ENCODE assay signal across 26 cellular contexts in genomic region chr7:94432799-94433198, GRCh38.
"Had no signal": no experiment of that assay in that cellular context is flagged by ENCODE, and none has a peak within 500 bp of the region (broad histone marks: within the 10 kb centered on the region; RNA-seq: fewer than 3 reads in every experiment).

No MANE protein-coding gene starts in this region.

- H3K27ac ChIP-seq: colonic mucosa, dorsolateral prefrontal cortex, neural progenitor cell, sigmoid colon, transverse colon, WERI-Rb-1 had no signal

- H3K4me3 ChIP-seq: colonic mucosa, dorsolateral prefrontal cortex, neural progenitor cell, sigmoid colon, transverse colon had no signal

- H3K4me1 Mint-ChIP-seq: activated CD4-positive, alpha-beta T cell treated with anti-CD3 and anti-CD28 coated beads, Interleukin-2, amount 10 ng/mL, durations not matched to agents 7 days and 5 days; activated CD8-positive, alpha-beta memory T cell treated with anti-CD3 and anti-CD28 coated beads, Interleukin-2, amount 10 ng/mL, durations not matched to agents 7 days and 5 days; activated naive CD4-positive, alpha-beta T cell treated with anti-CD3 and anti-CD28 coated beads, Interleukin-2, amount 10 ng/mL, durations not matched to agents 7 days and 5 days; memory B cell; neural progenitor cell had no signal

- H2AFZ ChIP-seq: neural progenitor cell had no signal

- H3K4me1 ChIP-seq: colonic mucosa, neural progenitor cell, sigmoid colon, transverse colon had no signal

- H3K9me3 ChIP-seq: colonic mucosa, sigmoid colon, transverse colon had no signal

- H3K36me3 Mint-ChIP-seq: activated CD8-positive, alpha-beta memory T cell treated with anti-CD3 and anti-CD28 coated beads, Interleukin-2, amount 10 ng/mL, durations not matched to agents 7 days and 5 days; activated naive CD4-positive, alpha-beta T cell treated with anti-CD3 and anti-CD28 coated beads, Interleukin-2, amount 10 ng/mL, durations not matched to agents 7 days and 5 days; memory B cell; neural progenitor cell; stimulated activated naive B cell treated with anti-CD40 and anti-IgM and Interleukin-4, amounts not matched to agents 10 μg/mL and 1 μg/mL and 100 μg/mL, for 72 hours; T-cell had no signal

- H3K27me3 Mint-ChIP-seq: activated naive CD4-positive, alpha-beta T cell treated with anti-CD3 and anti-CD28 coated beads, Interleukin-2, amount 10 ng/mL, durations not matched to agents 7 days and 5 days had no signal

- H3K4me2 ChIP-seq: neural progenitor cell had no signal

- H3K4me3 Mint-ChIP-seq: activated CD4-positive, alpha-beta T cell treated with anti-CD3 and anti-CD28 coated beads, Interleukin-2, amount 10 ng/mL, durations not matched to agents 7 days and 5 days; activated CD8-positive, alpha-beta memory T cell treated with anti-CD3 and anti-CD28 coated beads, Interleukin-2, amount 10 ng/mL, durations not matched to agents 7 days and 5 days; activated CD8-positive, alpha-beta T cell treated with anti-CD3 and anti-CD28 coated beads for 36 hours; activated naive CD4-positive, alpha-beta T cell treated with anti-CD3 and anti-CD28 coated beads, Interleukin-2, amount 10 ng/mL, durations not matched to agents 7 days and 5 days; central memory CD8-positive, alpha-beta T cell; effector memory CD8-positive, alpha-beta T cell; memory B cell; neural progenitor cell; stimulated activated naive B cell treated with anti-CD40 and anti-IgM and Interleukin-4, amounts not matched to agents 10 μg/mL and 1 μg/mL and 100 μg/mL, for 72 hours; T-cell had no signal

- H3K9me3 Mint-ChIP-seq: activated CD4-positive, alpha-beta T cell treated with anti-CD3 and anti-CD28 coated beads, Interleukin-2, amount 10 ng/mL, durations not matched to agents 7 days and 5 days; activated CD8-positive, alpha-beta T cell treated with anti-CD3 and anti-CD28 coated beads for 36 hours; activated naive CD4-positive, alpha-beta T cell treated with anti-CD3 and anti-CD28 coated beads, Interleukin-2, amount 10 ng/mL, durations not matched to agents 7 days and 5 days; central memory CD8-positive, alpha-beta T cell; effector memory CD8-positive, alpha-beta T cell; memory B cell; neural progenitor cell; stimulated activated naive B cell treated with anti-CD40 and anti-IgM and Interleukin-4, amounts not matched to agents 10 μg/mL and 1 μg/mL and 100 μg/mL, for 72 hours; T-cell had no signal

- DNase-seq: activated CD4-positive, alpha-beta T cell treated with anti-CD3 and anti-CD28 coated beads, Interleukin-2, amount 10 ng/mL, durations not matched to agents 7 days and 5 days; activated CD4-positive, CD25-positive, alpha-beta regulatory T cell treated with anti-CD3 and anti-CD28 coated beads, Interleukin-2, amount 50 U/mL, for 72 hours; activated CD8-positive, alpha-beta memory T cell treated with anti-CD3 and anti-CD28 coated beads, Interleukin-2, amount 10 ng/mL, durations not matched to agents 7 days and 5 days; activated CD8-positive, alpha-beta T cell treated with anti-CD3 and anti-CD28 coated beads for 36 hours; activated effector memory CD4-positive, alpha-beta T cell treated with anti-CD3 and anti-CD28 coated beads, Interleukin-2, amount 50 U/mL, for 16 hours; activated naive CD4-positive, alpha-beta T cell treated with anti-CD3 and anti-CD28 coated beads, Interleukin-2, amount 10 ng/mL, durations not matched to agents 7 days and 5 days; activated T-cell treated with anti-CD3 and anti-CD28 coated beads for 4 hours; anterior cingulate cortex; colonic mucosa; dorsolateral prefrontal cortex; effector memory CD8-positive, alpha-beta T cell; hypothalamus; islet precursor cell; left colon; retina; sigmoid colon; stimulated activated CD4-positive, alpha-beta T cell treated with anti-CD3 and anti-CD28 coated beads, Interleukin-2, amount 100 ng/mL, for 48 hours; stimulated activated CD8-positive, alpha-beta memory T cell treated with anti-CD3 and anti-CD28 coated beads, Interleukin-4, amount 100 ng/mL, for 48 hours; stimulated activated naive B cell treated with anti-CD40 and anti-IgM and Interleukin-4, amounts not matched to agents 10 μg/mL and 1 μg/mL and 100 μg/mL, for 72 hours; T-cell; transverse colon; WERI-Rb-1 had no signal

- ATAC-seq: activated CD8-positive, alpha-beta memory T cell treated with anti-CD3 and anti-CD28 coated beads, Interleukin-2, amount 10 ng/mL, durations not matched to agents 7 days and 5 days; activated CD8-positive, alpha-beta T cell treated with anti-CD3 and anti-CD28 coated beads for 36 hours; effector memory CD8-positive, alpha-beta T cell; esophagus mucosa; left colon; stimulated activated naive B cell treated with anti-CD40 and anti-IgM and Interleukin-4, amounts not matched to agents 10 μg/mL and 1 μg/mL and 100 μg/mL, for 72 hours; T-cell had no signal

- H3K27me3 ChIP-seq: colonic mucosa, neural progenitor cell, sigmoid colon, transverse colon had no signal

- H3K27ac Mint-ChIP-seq: activated CD4-positive, alpha-beta T cell treated with anti-CD3 and anti-CD28 coated beads, Interleukin-2, amount 10 ng/mL, durations not matched to agents 7 days and 5 days; activated CD8-positive, alpha-beta memory T cell treated with anti-CD3 and anti-CD28 coated beads, Interleukin-2, amount 10 ng/mL, durations not matched to agents 7 days and 5 days; activated CD8-positive, alpha-beta T cell treated with anti-CD3 and anti-CD28 coated beads for 36 hours; activated naive CD4-positive, alpha-beta T cell treated with anti-CD3 and anti-CD28 coated beads, Interleukin-2, amount 10 ng/mL, durations not matched to agents 7 days and 5 days; effector memory CD8-positive, alpha-beta T cell; memory B cell; neural progenitor cell; stimulated activated naive B cell treated with anti-CD40 and anti-IgM and Interleukin-4, amounts not matched to agents 10 μg/mL and 1 μg/mL and 100 μg/mL, for 72 hours; T-cell had no signal

- H3K9ac ChIP-seq: neural progenitor cell had no signal

- H3K36me3 ChIP-seq: colonic mucosa, neural progenitor cell, WERI-Rb-1 had no signal
